ENCODE assay signal across 8 cellular contexts in the genomic region with DNA sequence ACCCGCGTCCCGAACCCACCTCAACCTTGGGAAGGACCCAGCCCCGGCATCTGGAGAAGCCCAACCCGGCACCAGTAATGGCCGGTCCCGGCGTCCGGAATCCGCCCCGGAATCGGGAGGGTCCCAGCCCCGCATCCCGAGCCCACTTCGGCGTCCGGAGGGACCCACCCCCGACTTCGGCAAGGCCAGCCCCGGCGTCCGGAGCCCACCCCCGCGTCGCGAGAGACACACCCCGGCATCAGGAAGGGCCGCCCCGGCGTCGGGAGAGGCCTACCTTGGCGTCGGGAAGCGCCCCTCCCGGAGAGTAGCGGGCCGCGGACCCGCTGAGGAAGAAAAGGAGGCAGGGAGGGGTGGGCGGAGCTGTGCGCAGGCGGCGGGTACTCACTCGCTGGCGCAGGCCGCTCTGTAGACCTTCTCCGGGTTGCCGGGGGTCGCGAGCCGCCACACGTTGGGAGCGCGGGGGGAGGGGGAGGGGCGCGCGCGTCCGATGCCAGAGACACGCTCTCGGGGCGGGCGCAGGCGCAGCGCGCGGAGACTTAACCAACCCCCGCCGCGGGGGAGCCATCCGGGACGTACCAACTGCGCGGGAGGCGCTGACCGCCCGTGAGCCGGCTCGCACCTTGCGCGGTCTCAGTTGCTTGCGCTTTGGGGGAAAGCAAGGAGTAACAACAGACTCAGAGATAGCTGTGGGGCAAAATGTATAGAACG. TPM values are rescaled to one million over a fixed set of nuclear protein-coding genes. Genes with fewer than 3 reads are reported as not detected.
DNase-seq lines count a peak whose midpoint lies in the region; ATAC-seq and TF ChIP-seq lines count a peak whose summit lies in the region.

A gene (minus strand): TSS at position 515 of the 708 bp plus-strand sequence. CDS start 24,164 bp downstream, outside the sequence.

- no peaks in the 10 kb centered on the region for H3K9me3 Mint-ChIP-seq in HFFc6
- peaks cover 5% of the 10 kb centered on the region for H3K9me3 Mint-ChIP-seq in activated naive CD4-positive, alpha-beta T cell treated with anti-CD3 and anti-CD28 coated beads, Interleukin-2, amount 50 U/mL, for 24 hours

- H3K4me1 Mint-ChIP-seq in HFFc6 (ENCODE audit: low read depth): peaks cover 27% of the 10 kb centered on the region
- peaks cover 34% of the 10 kb centered on the region for H3K4me1 Mint-ChIP-seq in activated naive CD4-positive, alpha-beta T cell treated with anti-CD3 and anti-CD28 coated beads, Interleukin-2, amount 50 U/mL, for 24 hours

- no peaks in the 10 kb centered on the region; the same call in 1 of the 2 replicates for H3K27me3 Mint-ChIP-seq in HFFc6 (ENCODE audit: insufficient read depth)
- H3K27me3 Mint-ChIP-seq in activated naive CD4-positive, alpha-beta T cell treated with anti-CD3 and anti-CD28 coated beads, Interleukin-2, amount 50 U/mL, for 24 hours: no peaks in the 10 kb centered on the region

- TF ChIP-seq CTCF in HFFc6 (IDR thresholded peaks at IDR 0.05): no peak

- ATAC-seq in SK-N-SH treated with all-trans-retinoic acid at 6 μM for 48 hours: peak; percentile 88

- peak within 1 kb of the TSS; percentile 95 for H3K27ac Mint-ChIP-seq in HFFc6
- peak within 1 kb of the TSS; percentile 98 for H3K27ac Mint-ChIP-seq in activated naive CD4-positive, alpha-beta T cell treated with anti-CD3 and anti-CD28 coated beads, Interleukin-2, amount 50 U/mL, for 24 hours

- H3K36me3 Mint-ChIP-seq in HFFc6 (ENCODE audit: low read depth): peaks cover 6% of the 10 kb centered on the region; the same call in 1 of the 2 replicates
- H3K36me3 Mint-ChIP-seq in activated naive CD4-positive, alpha-beta T cell treated with anti-CD3 and anti-CD28 coated beads, Interleukin-2, amount 50 U/mL, for 24 hours: peaks cover 4% of the 10 kb centered on the region

- peak; percentile 96 for DNase-seq in GM03348 (ENCODE audit: low spot score)
- DNase-seq in HFFc6: peak; percentile 81
- peak; percentile 91 for DNase-seq in NCI-H1048 (lab: John Stamatoyannopoulos, UW)
- peak; percentile 81 for DNase-seq in globus pallidus (ENCODE audit: low spot score)
- DNase-seq in nucleus accumbens (lab: John Stamatoyannopoulos, UW): peak in 55 of 56 donors; percentile 11 to 92 (median 82)
- DNase-seq in superior temporal gyrus (ENCODE audit: extremely low spot score): peak; percentile 90

- peak within 1 kb of the TSS; percentile 96 for H3K4me3 Mint-ChIP-seq in HFFc6
- peak within 1 kb of the TSS; percentile 96 for H3K4me3 Mint-ChIP-seq in activated naive CD4-positive, alpha-beta T cell treated with anti-CD3 and anti-CD28 coated beads, Interleukin-2, amount 50 U/mL, for 24 hours

TF ChIP-seq in SK-N-SH treated with all-trans-retinoic acid at 6 μM for 48 hours, 23 proteins besides CTCF, POLR2A, EP300 and RAD21:
- TF ChIP-seq GLIS3 (CRISPR knock-in tag; IDR thresholded peaks at IDR 0.05): no peak
- TF ChIP-seq, protein P1, sequence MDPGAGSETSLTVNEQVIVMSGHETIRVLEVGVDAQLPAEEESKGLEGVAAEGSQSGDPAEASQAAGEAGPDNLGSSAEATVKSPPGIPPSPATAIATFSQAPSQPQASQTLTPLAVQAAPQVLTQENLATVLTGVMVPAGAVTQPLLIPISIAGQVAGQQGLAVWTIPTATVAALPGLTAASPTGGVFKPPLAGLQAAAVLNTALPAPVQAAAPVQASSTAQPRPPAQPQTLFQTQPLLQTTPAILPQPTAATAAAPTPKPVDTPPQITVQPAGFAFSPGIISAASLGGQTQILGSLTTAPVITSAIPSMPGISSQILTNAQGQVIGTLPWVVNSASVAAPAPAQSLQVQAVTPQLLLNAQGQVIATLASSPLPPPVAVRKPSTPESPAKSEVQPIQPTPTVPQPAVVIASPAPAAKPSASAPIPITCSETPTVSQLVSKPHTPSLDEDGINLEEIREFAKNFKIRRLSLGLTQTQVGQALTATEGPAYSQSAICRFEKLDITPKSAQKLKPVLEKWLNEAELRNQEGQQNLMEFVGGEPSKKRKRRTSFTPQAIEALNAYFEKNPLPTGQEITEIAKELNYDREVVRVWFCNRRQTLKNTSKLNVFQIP (CRISPR knock-in tag; IDR thresholded peaks at IDR 0.05; ENCODE audit: borderline replicate concordance, low read depth): 0 out of 2 replicates have a peak, but pooled peaks have one; percentile 59
- no peak for TF ChIP-seq TCF4 (CRISPR knock-in tag; IDR thresholded peaks at IDR 0.05; ENCODE audit: borderline replicate concordance)
- TF ChIP-seq ZC3H10 (CRISPR knock-in tag; IDR thresholded peaks at IDR 0.05): no peak
- no peak for TF ChIP-seq ARNTL (CRISPR knock-in tag; IDR thresholded peaks at IDR 0.05; ENCODE audit: borderline replicate concordance, low read depth)
- TF ChIP-seq ZNF565 (CRISPR knock-in tag; conservative IDR thresholded peaks at IDR 0.05; ENCODE audit: low read depth): no peak
- no peak for TF ChIP-seq ZFP3 (CRISPR knock-in tag; IDR thresholded peaks at IDR 0.05)
- TF ChIP-seq, protein P2, sequence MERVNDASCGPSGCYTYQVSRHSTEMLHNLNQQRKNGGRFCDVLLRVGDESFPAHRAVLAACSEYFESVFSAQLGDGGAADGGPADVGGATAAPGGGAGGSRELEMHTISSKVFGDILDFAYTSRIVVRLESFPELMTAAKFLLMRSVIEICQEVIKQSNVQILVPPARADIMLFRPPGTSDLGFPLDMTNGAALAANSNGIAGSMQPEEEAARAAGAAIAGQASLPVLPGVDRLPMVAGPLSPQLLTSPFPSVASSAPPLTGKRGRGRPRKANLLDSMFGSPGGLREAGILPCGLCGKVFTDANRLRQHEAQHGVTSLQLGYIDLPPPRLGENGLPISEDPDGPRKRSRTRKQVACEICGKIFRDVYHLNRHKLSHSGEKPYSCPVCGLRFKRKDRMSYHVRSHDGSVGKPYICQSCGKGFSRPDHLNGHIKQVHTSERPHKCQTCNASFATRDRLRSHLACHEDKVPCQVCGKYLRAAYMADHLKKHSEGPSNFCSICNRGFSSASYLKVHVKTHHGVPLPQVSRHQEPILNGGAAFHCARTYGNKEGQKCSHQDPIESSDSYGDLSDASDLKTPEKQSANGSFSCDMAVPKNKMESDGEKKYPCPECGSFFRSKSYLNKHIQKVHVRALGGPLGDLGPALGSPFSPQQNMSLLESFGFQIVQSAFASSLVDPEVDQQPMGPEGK (CRISPR knock-in tag; IDR thresholded peaks at IDR 0.05; ENCODE audit: borderline replicate concordance): peak; percentile 68; the same call in 1 of the 2 replicates
- TF ChIP-seq, protein P3, sequence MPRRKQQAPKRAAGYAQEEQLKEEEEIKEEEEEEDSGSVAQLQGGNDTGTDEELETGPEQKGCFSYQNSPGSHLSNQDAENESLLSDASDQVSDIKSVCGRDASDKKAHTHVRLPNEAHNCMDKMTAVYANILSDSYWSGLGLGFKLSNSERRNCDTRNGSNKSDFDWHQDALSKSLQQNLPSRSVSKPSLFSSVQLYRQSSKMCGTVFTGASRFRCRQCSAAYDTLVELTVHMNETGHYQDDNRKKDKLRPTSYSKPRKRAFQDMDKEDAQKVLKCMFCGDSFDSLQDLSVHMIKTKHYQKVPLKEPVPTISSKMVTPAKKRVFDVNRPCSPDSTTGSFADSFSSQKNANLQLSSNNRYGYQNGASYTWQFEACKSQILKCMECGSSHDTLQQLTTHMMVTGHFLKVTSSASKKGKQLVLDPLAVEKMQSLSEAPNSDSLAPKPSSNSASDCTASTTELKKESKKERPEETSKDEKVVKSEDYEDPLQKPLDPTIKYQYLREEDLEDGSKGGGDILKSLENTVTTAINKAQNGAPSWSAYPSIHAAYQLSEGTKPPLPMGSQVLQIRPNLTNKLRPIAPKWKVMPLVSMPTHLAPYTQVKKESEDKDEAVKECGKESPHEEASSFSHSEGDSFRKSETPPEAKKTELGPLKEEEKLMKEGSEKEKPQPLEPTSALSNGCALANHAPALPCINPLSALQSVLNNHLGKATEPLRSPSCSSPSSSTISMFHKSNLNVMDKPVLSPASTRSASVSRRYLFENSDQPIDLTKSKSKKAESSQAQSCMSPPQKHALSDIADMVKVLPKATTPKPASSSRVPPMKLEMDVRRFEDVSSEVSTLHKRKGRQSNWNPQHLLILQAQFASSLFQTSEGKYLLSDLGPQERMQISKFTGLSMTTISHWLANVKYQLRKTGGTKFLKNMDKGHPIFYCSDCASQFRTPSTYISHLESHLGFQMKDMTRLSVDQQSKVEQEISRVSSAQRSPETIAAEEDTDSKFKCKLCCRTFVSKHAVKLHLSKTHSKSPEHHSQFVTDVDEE (CRISPR knock-in tag; IDR thresholded peaks at IDR 0.05): no peak
- TF ChIP-seq ISL1 (CRISPR knock-in tag; IDR thresholded peaks at IDR 0.05): no peak
- no peak for TF ChIP-seq TOX (CRISPR knock-in tag; IDR thresholded peaks at IDR 0.05; ENCODE audit: borderline replicate concordance)
- no peak for TF ChIP-seq RARB (CRISPR knock-in tag; IDR thresholded peaks at IDR 0.05)
- TF ChIP-seq ZFP30 (CRISPR knock-in tag; IDR thresholded peaks at IDR 0.05): no peak
- TF ChIP-seq PPARA (CRISPR knock-in tag; IDR thresholded peaks at IDR 0.05; ENCODE audit: borderline replicate concordance): no peak
- no peak for TF ChIP-seq ZNF70 (CRISPR knock-in tag; IDR thresholded peaks at IDR 0.05)
- TF ChIP-seq ZNF8 (CRISPR knock-in tag; IDR thresholded peaks at IDR 0.05): no peak

RNA-seq across cellular contexts. Expression of the gene that starts here (rescaled TPM):
- 10 to 100 TPM; 19.8 to 34.4 (median 23.6) TPM for total RNA-seq in HFFc6 (2021; fragmentation: NEBNext Ultra II Directional; extraction: Animal tissue kit (Norgen Biotek cat#: 25700))

Comparison
In these comparisons a context has a peak if more than half of its experiments do, and no peak if none do; other contexts are left out.
1. Peak in every context shown above with its lines: DNase-seq and ATAC-seq.